8 cellular contexts compared by ENCODE assay signal in genomic region chr11:124415356-124415923, GRCh38. TPM values are rescaled to one million over a fixed set of nuclear protein-coding genes. Genes with fewer than 3 reads are reported as not detected.
DNase-seq lines count a peak whose midpoint lies in the region; ATAC-seq and TF ChIP-seq lines count a peak whose summit lies in the region.

No MANE protein-coding gene starts in this region.

- ATAC-seq in PC-3 (no peak), HG02642 (IDR thresholded peaks at IDR 0.05; ENCODE audit: poor library complexity, unreplicated experiment) (no peak), HG02885 (IDR thresholded peaks at IDR 0.05; ENCODE audit: poor library complexity, unreplicated experiment) (no peak)
- ATAC-seq in stimulated activated naive CD8-positive, alpha-beta T cell treated with anti-CD3 and anti-CD28 coated beads, Interleukin-15, amount 100 ng/mL, for 72 hours: no peak

- TF ChIP-seq POLR2A in esophagus muscularis mucosa (IDR thresholded peaks at IDR 0.05; ENCODE audit: low read depth): no peak

- H3K9me2 ChIP-seq in PC-3 (replicated peaks; ENCODE audit: low read length): no peaks in the 10 kb centered on the region

- H3K36me3 ChIP-seq in PC-3 (ENCODE audit: low read depth, low read length) (no peaks in the 10 kb centered on the region), esophagus muscularis mucosa (no peaks in the 10 kb centered on the region)

- TF ChIP-seq CTCF in PC-3 (conservative IDR thresholded peaks at IDR 0.05; ENCODE audit: low read depth, low read length) (peak; percentile 73), esophagus muscularis mucosa (IDR thresholded peaks at IDR 0.05) (peak; percentile 16 to 72 (median 41))

- H3K4me2 ChIP-seq in PC-3 (ENCODE audit: low read length): peak overlapping the region; percentile 20; the same call in 1 of the 2 replicates

- H3K4me1 Mint-ChIP-seq in stimulated activated naive CD8-positive, alpha-beta T cell treated with anti-CD3 and anti-CD28 coated beads, Interleukin-15, amount 100 ng/mL, for 72 hours: no peaks in the 10 kb centered on the region

- no peaks in the 10 kb centered on the region for H3F3A ChIP-seq in PC-3 (ENCODE audit: low read length, unreplicated experiment)

- H3K27ac ChIP-seq in PC-3 (ENCODE audit: low read length): no peak overlapping the region
- H3K27ac ChIP-seq in esophagus muscularis mucosa (replicated peaks in 1 of 4): no peak overlapping the region

- H3K9me3 ChIP-seq in PC-3 (ENCODE audit: low read length) (no peaks in the 10 kb centered on the region), esophagus muscularis mucosa (no peaks in the 10 kb centered on the region)

- no peak overlapping the region for H3K9ac ChIP-seq in PC-3 (ENCODE audit: low read length)

- BruUV-seq in PC-3 (replicated peaks; lab: Mats Ljungman, UMichigan): no TSS peak

- H2AFZ ChIP-seq in PC-3 (ENCODE audit: low read length): no peak overlapping the region

- H3K4me1 ChIP-seq in PC-3 (ENCODE audit: insufficient read depth, low read length) (no peaks in the 10 kb centered on the region), esophagus muscularis mucosa (no peaks in the 10 kb centered on the region)

- DNase-seq in COLO829 (ENCODE audit: low spot score): peak; percentile 46
- no peak for DNase-seq in HEK293T (ENCODE audit: extremely low spot score)
- DNase-seq in PC-3: peak; percentile 69
- no peak for DNase-seq in esophagus muscularis mucosa (ENCODE audit: extremely low spot score)
- peak; percentile 5 for DNase-seq in pulmonary artery endothelial cell (ENCODE audit: low read depth, low spot score)
- DNase-seq in stimulated activated naive CD8-positive, alpha-beta T cell treated with anti-CD3 and anti-CD28 coated beads, Interleukin-15, amount 100 ng/mL, for 72 hours: no peak

- 0 out of 2 replicates have a peak, but pooled peaks cover 5% of the 10 kb centered on the region for H4K20me1 ChIP-seq in PC-3 (ENCODE audit: low read length)

- peaks cover 18% of the 10 kb centered on the region for H3K27me3 Mint-ChIP-seq in stimulated activated naive CD8-positive, alpha-beta T cell treated with anti-CD3 and anti-CD28 coated beads, Interleukin-15, amount 100 ng/mL, for 72 hours

- H3K27me3 ChIP-seq in PC-3 (ENCODE audit: low read length) (peaks cover 78% of the 10 kb centered on the region), esophagus muscularis mucosa (peaks cover 0 to 21% (median 0%) of the 10 kb centered on the region in 4 donors)

- CTCF ChIA-PET in HEK293T (lab: Yijun Ruan, JAX) (interaction anchor here (0.6 to 1.6 kb wide), 4 partner anchors 13 to 209 kb away, joined by 4 to 8 read pairs (median 6); no protein-coding TSS in a partner anchor), PC-3 (lab: Charles Lee) (interaction anchor here (0.6 to 1.0 kb wide), 2 partner anchors 187 to 190 kb away, joined by 3 read pairs; no protein-coding TSS in a partner anchor)

- no peak overlapping the region for H3K27ac Mint-ChIP-seq in stimulated activated naive CD8-positive, alpha-beta T cell treated with anti-CD3 and anti-CD28 coated beads, Interleukin-15, amount 100 ng/mL, for 72 hours

- POLR2A ChIA-PET in HEK293T (lab: Yijun Ruan, JAX): no interaction called here
- POLR2A ChIA-PET in PC-3 (lab: Charles Lee; ENCODE audit: unreplicated experiment): no interaction called here

- H3K79me2 ChIP-seq in PC-3 (ENCODE audit: low read length): no peaks in the 10 kb centered on the region

- no peak for TF ChIP-seq EP300 in esophagus muscularis mucosa (IDR thresholded peaks at IDR 0.05)

- no peak overlapping the region for H3K4me3 Mint-ChIP-seq in stimulated activated naive CD8-positive, alpha-beta T cell treated with anti-CD3 and anti-CD28 coated beads, Interleukin-15, amount 100 ng/mL, for 72 hours

- intact Hi-C loops in PC-3 (cut with micrococcal nuclease): loop anchor here (1.0 kb wide), 1 partner anchor 171 kb away; no protein-coding TSS in a partner anchor
- intact Hi-C loops in esophagus muscularis mucosa (cut with DNase I): no loop called here

- WGBS in esophagus muscularis mucosa: 19% methylated on average over 5 of the region's 5 CpGs

- H3K4me3 ChIP-seq in PC-3 (ENCODE audit: low read length): no peak overlapping the region
- H3K4me3 ChIP-seq in esophagus muscularis mucosa: no peak overlapping the region

- no peaks in the 10 kb centered on the region for H3K9me3 Mint-ChIP-seq in stimulated activated naive CD8-positive, alpha-beta T cell treated with anti-CD3 and anti-CD28 coated beads, Interleukin-15, amount 100 ng/mL, for 72 hours

TF ChIP-seq in HEK293T, 16 proteins besides CTCF, POLR2A, EP300 and RAD21:
- TF ChIP-seq FOXK2 (IDR thresholded peaks at IDR 0.05) (no peak), ZNF384 (IDR thresholded peaks at IDR 0.05) (peak; percentile 86)

RNA-seq across cellular contexts. Expression of gene OR8B4, which starts 9.2 kb away (rescaled TPM):
- total RNA-seq in PC-3 (2014; rRNA removed) (not detected in 2 replicates), esophagus muscularis mucosa (not detected), pulmonary artery endothelial cell (not detected in 2 replicates)

RNA-seq across cellular contexts. Expression of gene OR8B3, which starts 16.6 kb away (rescaled TPM):
- total RNA-seq in PC-3 (2014; rRNA removed) (not detected in 2 replicates), esophagus muscularis mucosa (not detected), pulmonary artery endothelial cell (not detected in 2 replicates)

RNA-seq across cellular contexts. Expression of gene OR8B8, which starts 30.1 kb away (rescaled TPM):
- total RNA-seq in PC-3 (2014; rRNA removed) (not detected in 2 replicates), esophagus muscularis mucosa (not detected), pulmonary artery endothelial cell (not detected in 2 replicates)

RNA-seq across cellular contexts. Expression of gene OR8B2, which starts 31.1 kb away (rescaled TPM):
- total RNA-seq in PC-3 (2014; rRNA removed) (not detected in 2 replicates), esophagus muscularis mucosa (not detected), pulmonary artery endothelial cell (not detected in 2 replicates)

Comparison
In these comparisons a context has a peak if more than half of its experiments do, and no peak if none do; other contexts are left out.
1. DNase-seq: peak in COLO829 (single experiment), PC-3 (single experiment) and pulmonary artery endothelial cell (single experiment); none in HEK293T (single experiment), esophagus muscularis mucosa (single experiment) and stimulated activated naive CD8-positive, alpha-beta T cell treated with anti-CD3 and anti-CD28 coated beads, Interleukin-15, amount 100 ng/mL, for 72 hours (0 of 2).